In the genomic region with DNA sequence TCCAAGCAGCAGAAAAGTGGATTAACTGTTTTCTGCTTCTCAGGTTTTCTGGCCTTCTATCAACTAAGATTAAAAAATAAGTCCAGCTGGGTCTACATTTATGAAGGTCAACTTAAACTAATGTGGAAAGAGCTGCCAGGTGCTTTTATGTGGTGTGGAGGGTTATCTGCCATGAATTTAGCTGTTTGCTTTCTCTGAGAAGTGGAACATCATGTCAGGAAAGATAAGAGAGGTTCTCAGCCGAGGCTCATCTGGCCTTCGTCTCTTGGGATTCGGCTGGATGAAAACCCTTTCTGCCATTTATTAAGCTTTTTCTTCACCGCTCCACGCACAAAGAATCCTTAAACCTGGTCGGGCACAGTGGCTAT, we compare ENCODE assay signal across 21 cellular contexts. TPM values are rescaled to one million over a fixed set of nuclear protein-coding genes. Genes with fewer than 3 reads are reported as not detected.
A peak's percentile ranks its signal among the peaks of the same experiment; 100 is the strongest.
DNase-seq lines count a peak whose midpoint lies in the region; ATAC-seq and TF ChIP-seq lines count a peak whose summit lies in the region.
"Had no signal": no experiment of that assay in that cellular context is flagged by ENCODE, and none has a peak within 500 bp of the region (broad histone marks: within the 10 kb centered on the region; RNA-seq: fewer than 3 reads in every experiment).

No MANE protein-coding gene starts in this region.

- H3K36me3 Mint-ChIP-seq in MCF 10A (ENCODE audit: insufficient read depth, unreplicated experiment), result no peaks in the 10 kb centered on the region
- H3K36me3 Mint-ChIP-seq: CD14-positive monocyte, mesothelial cell of epicardium had no signal

- H3K4me3 Mint-ChIP-seq in MCF 10A (ENCODE audit: unreplicated experiment), result peak overlapping the region; percentile 23
- H3K4me3 Mint-ChIP-seq: activated CD8-positive, alpha-beta T cell treated with anti-CD3 and anti-CD28 coated beads for 36 hours; CD14-positive monocyte; GM23338; mesothelial cell of epicardium; nephron had no signal

- TF ChIP-seq CTCF in MCF 10A (IDR thresholded peaks at IDR 0.05; ENCODE audit: unreplicated experiment), result no peak
- TF ChIP-seq CTCF in mammary epithelial cell (conservative IDR thresholded peaks at IDR 0.05 in 1 of 2, IDR thresholded peaks at IDR 0.05 in 1 of 2; ENCODE audit: extremely low read depth in 1 of 2, insufficient read depth in 1 of 2, low read depth in 1 of 2, low read length in 2 of 2), result no peak
- TF ChIP-seq CTCF in upper lobe of right lung (IDR thresholded peaks at IDR 0.05), result no peak

- H3K4me2 ChIP-seq in mammary epithelial cell (ENCODE audit: insufficient read depth, low read depth, low read length), result no peak overlapping the region
- H3K4me2 ChIP-seq: GM23338 had no signal

- H3K4me1 ChIP-seq in mammary epithelial cell (ENCODE audit: insufficient read depth, low read length), result no peaks in the 10 kb centered on the region
- H3K4me1 ChIP-seq in endocrine pancreas (ENCODE audit: control insufficient read depth, insufficient read depth, low read length), result peaks cover 22% of the 10 kb centered on the region
- H3K4me1 ChIP-seq in upper lobe of right lung, result peaks cover 11% of the 10 kb centered on the region
- no peaks in the 10 kb centered on the region for H3K4me1 ChIP-seq in SJCRH30
- H3K4me1 ChIP-seq: foreskin keratinocyte had no signal

- no peak overlapping the region for H3K9ac ChIP-seq in mammary epithelial cell (ENCODE audit: insufficient read depth, low read length)
- H3K9ac ChIP-seq in endocrine pancreas (ENCODE audit: control insufficient read depth, insufficient read depth, low read length), result no peak overlapping the region

- DNase-seq in MCF 10A (ENCODE audit: unreplicated experiment) (no peak), mammary epithelial cell (no peak), NCI-H774 (lab: John Stamatoyannopoulos, UW) (peak; percentile 60), upper lobe of right lung (no peak), SJCRH30 (no peak), AG08395 (ENCODE audit: low spot score) (no peak)
- DNase-seq: ACHN; activated CD8-positive, alpha-beta T cell treated with anti-CD3 and anti-CD28 coated beads for 36 hours; activated naive CD4-positive, alpha-beta T cell; amygdala; caudate nucleus; foreskin keratinocyte; NCI-H2171; T1000 had no signal

- dilution Hi-C loops in mammary epithelial cell (cut with HindIII; ENCODE audit: low sequenced_read_pairs), result no loop called here

- H4K20me1 ChIP-seq in mammary epithelial cell (ENCODE audit: insufficient read depth, low read length), result no peaks in the 10 kb centered on the region

- no peaks in the 10 kb centered on the region for H3K79me2 ChIP-seq in mammary epithelial cell (ENCODE audit: insufficient read depth, low read length)

- H3K4me3 ChIP-seq in mammary epithelial cell (replicated peaks in 1 of 3; ENCODE audit: insufficient read depth in 1 of 3, low read depth in 2 of 3, low read length in 3 of 3), result no peak overlapping the region
- H3K4me3 ChIP-seq in endocrine pancreas (ENCODE audit: control insufficient read depth, insufficient read depth, low read length), result peak overlapping the region; percentile 50
- H3K4me3 ChIP-seq in upper lobe of right lung, result no peak overlapping the region
- H3K4me3 ChIP-seq in SJCRH30, result no peak overlapping the region
- H3K4me3 ChIP-seq: GM23338, suprapubic skin had no signal

- BruUV-seq in MCF 10A (replicated peaks; lab: Mats Ljungman, UMichigan), result TSS peak; percentile 94
- BruUV-seq in mammary epithelial cell (replicated peaks; lab: Mats Ljungman, UMichigan), result no TSS peak

- POLR2A ChIA-PET in MCF 10A (lab: Yijun Ruan, JAX), result interaction anchor here (0.7 to 1.3 kb wide), 2 partner anchors 11 to 149 kb away, joined by 3 read pairs; no protein-coding TSS in a partner anchor

- peak overlapping the region; percentile 46 for H3K27ac Mint-ChIP-seq in MCF 10A (ENCODE audit: low read depth, unreplicated experiment)
- H3K27ac Mint-ChIP-seq: activated CD8-positive, alpha-beta T cell treated with anti-CD3 and anti-CD28 coated beads for 36 hours; CD14-positive monocyte; GM23338; mesothelial cell of epicardium; nephron had no signal

- WGBS in mammary epithelial cell (ENCODE audit: low coverage, missing lambda C conversion rate), result 73% methylated on average over 6 of the region's 6 CpGs

- H3K36me3 ChIP-seq in mammary epithelial cell (ENCODE audit: insufficient read depth, low read length) (no peaks in the 10 kb centered on the region), endocrine pancreas (ENCODE audit: control insufficient read depth, insufficient read depth, low read length) (peaks cover 5% of the 10 kb centered on the region), upper lobe of right lung (no peaks in the 10 kb centered on the region), SJCRH30 (no peaks in the 10 kb centered on the region)
- H3K36me3 ChIP-seq: suprapubic skin had no signal

- H3K27me3 Mint-ChIP-seq in MCF 10A (ENCODE audit: insufficient read depth, unreplicated experiment), result no peaks in the 10 kb centered on the region

- H3K27ac ChIP-seq in mammary epithelial cell (ENCODE audit: insufficient read depth, low read depth, low read length) (no peak overlapping the region), upper lobe of right lung (peak overlapping the region; percentile 27), SJCRH30 (no peak overlapping the region)
- H3K27ac ChIP-seq: foreskin keratinocyte, suprapubic skin had no signal

- H3K9me3 Mint-ChIP-seq in MCF 10A (ENCODE audit: unreplicated experiment), result no peaks in the 10 kb centered on the region

- in situ Hi-C loops in mammary epithelial cell (cut with MboI; ENCODE audit: low sequenced_read_pairs in 2 of 2), result no loop called here

- ATAC-seq in upper lobe of right lung, result no peak
- ATAC-seq in HG03469 (IDR thresholded peaks at IDR 0.05; ENCODE audit: unreplicated experiment), result no peak
- ATAC-seq: activated CD8-positive, alpha-beta T cell treated with anti-CD3 and anti-CD28 coated beads for 36 hours; foreskin keratinocyte; GM23338 had no signal

- no peaks in the 10 kb centered on the region for H3K9me3 ChIP-seq in mammary epithelial cell (replicated peaks; ENCODE audit: insufficient read depth, low read length)
- no peaks in the 10 kb centered on the region for H3K9me3 ChIP-seq in endocrine pancreas (ENCODE audit: control insufficient read depth, low read length)
- peaks cover 9% of the 10 kb centered on the region for H3K9me3 ChIP-seq in upper lobe of right lung
- H3K9me3 ChIP-seq in SJCRH30 (replicated peaks), result no peaks in the 10 kb centered on the region; the same call in 1 of the 2 replicates

- CTCF ChIA-PET in MCF 10A (lab: Yijun Ruan, JAX) (interaction anchor here (0.9 kb wide), 1 partner anchor 10 kb away, joined by 3 read pairs; no protein-coding TSS in a partner anchor), mammary epithelial cell (lab: Charles Lee; ENCODE audit: low non-redundant PET) (no interaction called here)

- H3K27me3 ChIP-seq in mammary epithelial cell (ENCODE audit: insufficient read depth, low read length) (peaks cover 7% of the 10 kb centered on the region), endocrine pancreas (ENCODE audit: control insufficient read depth, insufficient read depth, low read length) (no peaks in the 10 kb centered on the region), upper lobe of right lung (peaks cover 49% of the 10 kb centered on the region), SJCRH30 (no peaks in the 10 kb centered on the region; the same call in 1 of the 2 replicates)

- H3K4me1 Mint-ChIP-seq in MCF 10A (ENCODE audit: insufficient read depth, unreplicated experiment), result peaks cover 20% of the 10 kb centered on the region
- H3K4me1 Mint-ChIP-seq: CD14-positive monocyte, nephron had no signal

- no peak overlapping the region for H2AFZ ChIP-seq in mammary epithelial cell (ENCODE audit: low read depth, low read length)
- H2AFZ ChIP-seq: GM23338 had no signal

- intact Hi-C loops in MCF 10A (cut with micrococcal nuclease) (no loop called here), mammary epithelial cell (cut with micrococcal nuclease) (no loop called here), upper lobe of right lung (cut with DNase I) (no loop called here)

RNA-seq across cellular contexts. Expression of gene PTPRN2, which starts 5.5 kb away (rescaled TPM):
- total RNA-seq in MCF 10A (2022) (4.0 and 4.5 TPM in 2 replicates), mammary epithelial cell (under 1 TPM; 0.28 to 0.33 TPM), upper lobe of right lung (4.9 TPM)
- not detected for polyA plus RNA-seq in mammary epithelial cell
- not detected for polyA minus RNA-seq in mammary epithelial cell
- 3.8 and 6.0 TPM in 2 replicates for total RNA-seq in SJCRH30 (2014; rRNA removed; shearing (Covaris generic))
- total RNA-seq: foreskin keratinocyte had no signal
- polyA plus RNA-seq: foreskin keratinocyte had no signal
